ENCODE assay signal across 8 cellular contexts in the genomic region with DNA sequence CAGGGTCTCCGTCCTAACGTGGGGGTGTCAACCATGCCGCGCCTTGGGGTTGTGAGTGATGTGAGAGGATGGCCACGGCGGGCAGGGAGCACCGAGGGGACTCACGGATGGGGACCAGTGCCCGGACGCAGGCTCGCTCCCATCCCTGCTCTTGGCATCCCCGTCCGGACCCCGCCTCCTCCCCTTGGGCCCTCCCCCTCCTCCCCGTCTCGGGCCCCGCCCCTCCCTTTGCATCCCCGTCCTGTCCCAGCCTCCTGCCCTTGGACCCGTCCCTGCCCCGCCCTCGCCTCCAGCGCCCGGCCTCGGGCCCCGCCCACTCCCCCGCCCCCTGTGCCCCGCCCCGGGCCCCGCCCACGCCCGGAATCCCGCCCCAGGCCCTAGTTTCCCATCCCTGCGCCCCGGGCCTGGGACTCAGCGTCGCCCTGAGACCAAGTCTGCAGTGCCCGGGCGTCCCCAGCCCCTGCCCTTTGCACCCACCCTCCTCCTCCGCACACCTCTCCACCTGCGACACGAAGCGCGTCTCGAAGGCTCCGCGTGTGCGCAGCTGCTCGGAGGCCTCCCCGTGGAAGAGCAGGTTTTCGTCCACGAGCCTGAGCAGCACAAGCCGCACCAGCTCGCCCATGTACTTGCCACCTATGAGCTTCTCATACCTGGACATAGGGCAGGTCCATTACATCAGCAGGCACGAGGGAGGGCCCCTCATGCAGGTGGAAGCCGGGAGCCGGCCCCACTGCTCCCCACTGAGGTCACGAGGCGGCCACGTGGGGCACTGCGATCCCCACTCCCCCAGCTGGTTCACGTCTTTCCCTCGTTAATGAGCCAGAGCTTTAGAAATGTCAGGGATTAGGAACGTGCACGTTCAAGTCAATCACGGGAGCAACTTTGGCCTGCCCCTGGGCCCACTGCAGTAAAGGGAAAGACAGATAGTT. TPM values are rescaled to one million over a fixed set of nuclear protein-coding genes. Genes with fewer than 3 reads are reported as not detected.
A peak's percentile ranks its signal among the peaks of the same experiment; 100 is the strongest.
DNase-seq lines count a peak whose midpoint lies in the region; ATAC-seq and TF ChIP-seq lines count a peak whose summit lies in the region.

No MANE protein-coding gene starts in this region.

- peak; percentile 90 to 92 for ATAC-seq in lower lobe of right lung
- ATAC-seq in GM18907 (IDR thresholded peaks at IDR 0.05; ENCODE audit: unreplicated experiment): no peak

- H3K4me3 Mint-ChIP-seq in activated CD4-positive, alpha-beta memory T cell treated with anti-CD3 and anti-CD28 coated beads, Interleukin-2, amount 10 ng/mL, durations not matched to agents 7 days and 5 days: peak overlapping the region; percentile 39

- H3K27me3 ChIP-seq in ectodermal cell (ENCODE audit: control insufficient read depth, insufficient read depth, low read length, poor library complexity, severe bottlenecking) (peaks cover 29% of the 10 kb centered on the region), lower lobe of right lung (ENCODE audit: low read depth) (peaks cover 25% of the 10 kb centered on the region)

- no peak overlapping the region for H3K27ac Mint-ChIP-seq in activated CD4-positive, alpha-beta memory T cell treated with anti-CD3 and anti-CD28 coated beads, Interleukin-2, amount 10 ng/mL, durations not matched to agents 7 days and 5 days

- intact Hi-C loops in lower lobe of right lung (cut with DNase I): no loop called here

- peak overlapping the region; percentile 24 for H3K4me3 ChIP-seq in ectodermal cell (ENCODE audit: insufficient read depth, low read depth, low read length)
- H3K4me3 ChIP-seq in lower lobe of right lung: peak overlapping the region; percentile 51

- H3K27ac ChIP-seq in ectodermal cell (ENCODE audit: insufficient read depth, low read depth, low read length, poor library complexity, severe bottlenecking) (no peak overlapping the region), lower lobe of right lung (no peak overlapping the region)

- no peaks in the 10 kb centered on the region for H3K36me3 ChIP-seq in ectodermal cell (ENCODE audit: control insufficient read depth, insufficient read depth, low read length)
- H3K36me3 ChIP-seq in lower lobe of right lung: no peaks in the 10 kb centered on the region

- peaks cover 17% of the 10 kb centered on the region for H3K27me3 Mint-ChIP-seq in activated CD4-positive, alpha-beta memory T cell treated with anti-CD3 and anti-CD28 coated beads, Interleukin-2, amount 10 ng/mL, durations not matched to agents 7 days and 5 days

- CTCF ChIA-PET in activated CD4-positive, alpha-beta memory T cell treated with anti-CD3 and anti-CD28 coated beads, Interleukin-2, amount 10 ng/mL, durations not matched to agents 7 days and 5 days (lab: Charles Lee): interaction anchor here (0.6 kb wide), 1 partner anchor 374 kb away, joined by 3 read pairs; no protein-coding TSS in a partner anchor

- H3K4me1 ChIP-seq in ectodermal cell (ENCODE audit: control insufficient read depth, insufficient read depth, low read length) (peaks cover 16% of the 10 kb centered on the region), lower lobe of right lung (peaks cover 17% of the 10 kb centered on the region)

- H3K4me1 Mint-ChIP-seq in activated CD4-positive, alpha-beta memory T cell treated with anti-CD3 and anti-CD28 coated beads, Interleukin-2, amount 10 ng/mL, durations not matched to agents 7 days and 5 days: peaks cover 6% of the 10 kb centered on the region

- no peaks in the 10 kb centered on the region for H3K9me3 Mint-ChIP-seq in activated CD4-positive, alpha-beta memory T cell treated with anti-CD3 and anti-CD28 coated beads, Interleukin-2, amount 10 ng/mL, durations not matched to agents 7 days and 5 days

- H3K9me3 ChIP-seq in ectodermal cell (ENCODE audit: control insufficient read depth, low read length) (no peaks in the 10 kb centered on the region), lower lobe of right lung (no peaks in the 10 kb centered on the region)

- DNase-seq in NCI-H524 (lab: John Stamatoyannopoulos, UW) (peak; percentile 27 to 41), NCI-H524 treated with DMSO at 0.1 percent for 48 hours (lab: John Stamatoyannopoulos, UW) (no peak), lower lobe of right lung (peak; percentile 85), NCI-H69 (lab: John Stamatoyannopoulos, UW) (no peak)
- DNase-seq in activated CD4-positive, alpha-beta memory T cell treated with anti-CD3 and anti-CD28 coated beads, Interleukin-2, amount 10 ng/mL, durations not matched to agents 7 days and 5 days: peak; percentile 69
- DNase-seq in stimulated activated CD4-positive, alpha-beta T cell treated with anti-CD3 and anti-CD28 coated beads, TNF-alpha, amount 100 ng/mL, for 4 hours (ENCODE audit: low read depth in 3 of 3): peak; percentile 41 to 54 (median 41)

- POLR2A ChIA-PET in activated CD4-positive, alpha-beta memory T cell treated with anti-CD3 and anti-CD28 coated beads, Interleukin-2, amount 10 ng/mL, durations not matched to agents 7 days and 5 days (lab: Charles Lee): interaction anchor here (1.1 to 1.5 kb wide), 2 partner anchors 14 to 15 kb away, joined by 3 to 4 read pairs; no protein-coding TSS in a partner anchor

- TF ChIP-seq CTCF in lower lobe of right lung (IDR thresholded peaks at IDR 0.05): no peak

- 32 to 33% methylated on average over 61 to 63 of the region's 65 CpGs for WGBS in ectodermal cell, 2 experiments

- H3K36me3 Mint-ChIP-seq in activated CD4-positive, alpha-beta memory T cell treated with anti-CD3 and anti-CD28 coated beads, Interleukin-2, amount 10 ng/mL, durations not matched to agents 7 days and 5 days (ENCODE audit: low read depth): no peaks in the 10 kb centered on the region

RNA-seq across cellular contexts. Expression of a gene that starts 5.1 kb away (rescaled TPM):
- total RNA-seq in activated CD4-positive, alpha-beta memory T cell treated with anti-CD3 and anti-CD28 coated beads, Interleukin-2, amount 10 ng/mL, durations not matched to agents 7 days and 5 days: not detected
- 0.83 TPM for polyA plus RNA-seq in ectodermal cell (2013, experiment 1 of 4)
- 0.78 TPM for polyA plus RNA-seq in ectodermal cell (2013, experiment 2 of 4)
- polyA plus RNA-seq in ectodermal cell (2013, experiment 3 of 4): 1.6 TPM
- polyA plus RNA-seq in ectodermal cell (2013, experiment 4 of 4): 0.45 TPM
- total RNA-seq in lower lobe of right lung: 1.6 TPM

RNA-seq across cellular contexts. Expression of a gene that starts 22.9 kb away (rescaled TPM):
- total RNA-seq in activated CD4-positive, alpha-beta memory T cell treated with anti-CD3 and anti-CD28 coated beads, Interleukin-2, amount 10 ng/mL, durations not matched to agents 7 days and 5 days: 10 to 100 TPM; 82.3 to 84.6 TPM
- polyA plus RNA-seq in ectodermal cell (2013, experiment 1 of 4): 138 TPM
- polyA plus RNA-seq in ectodermal cell (2013, experiment 2 of 4): 135 TPM
- 113 TPM for polyA plus RNA-seq in ectodermal cell (2013, experiment 3 of 4)
- polyA plus RNA-seq in ectodermal cell (2013, experiment 4 of 4): 117 TPM
- total RNA-seq in lower lobe of right lung: 48.3 TPM

RNA-seq across cellular contexts. Expression of a gene that starts 42.1 kb away (rescaled TPM):
- under 1 TPM; 0.30 to 0.38 TPM for total RNA-seq in activated CD4-positive, alpha-beta memory T cell treated with anti-CD3 and anti-CD28 coated beads, Interleukin-2, amount 10 ng/mL, durations not matched to agents 7 days and 5 days
- 43.2 TPM for polyA plus RNA-seq in ectodermal cell (2013, experiment 1 of 4)
- 45.0 TPM for polyA plus RNA-seq in ectodermal cell (2013, experiment 2 of 4)
- polyA plus RNA-seq in ectodermal cell (2013, experiment 3 of 4): 37.4 TPM
- 48.3 TPM for polyA plus RNA-seq in ectodermal cell (2013, experiment 4 of 4)
- 82.5 TPM for total RNA-seq in lower lobe of right lung

RNA-seq across cellular contexts. Expression of a gene that starts 43.0 kb away (rescaled TPM):
- not detected for total RNA-seq in activated CD4-positive, alpha-beta memory T cell treated with anti-CD3 and anti-CD28 coated beads, Interleukin-2, amount 10 ng/mL, durations not matched to agents 7 days and 5 days
- polyA plus RNA-seq in ectodermal cell (2013, experiment 1 of 4): 0.83 TPM
- polyA plus RNA-seq in ectodermal cell (2013, experiment 2 of 4): 0.78 TPM
- polyA plus RNA-seq in ectodermal cell (2013, experiment 3 of 4): 1.3 TPM
- 3.2 TPM for polyA plus RNA-seq in ectodermal cell (2013, experiment 4 of 4)
- 0.47 TPM for total RNA-seq in lower lobe of right lung

RNA-seq across cellular contexts. Expression of a gene that starts 54.5 kb away (rescaled TPM):
- 10 to 100 TPM; 59.1 to 60.9 TPM for total RNA-seq in activated CD4-positive, alpha-beta memory T cell treated with anti-CD3 and anti-CD28 coated beads, Interleukin-2, amount 10 ng/mL, durations not matched to agents 7 days and 5 days
- 100 TPM for polyA plus RNA-seq in ectodermal cell (2013, experiment 1 of 4)
- 97.4 TPM for polyA plus RNA-seq in ectodermal cell (2013, experiment 2 of 4)
- polyA plus RNA-seq in ectodermal cell (2013, experiment 3 of 4): 77.5 TPM
- 86.2 TPM for polyA plus RNA-seq in ectodermal cell (2013, experiment 4 of 4)
- 58.7 TPM for total RNA-seq in lower lobe of right lung

Comparison
In these comparisons a context has a peak if more than half of its experiments do, and no peak if none do; other contexts are left out.
1. DNase-seq: peak in NCI-H524 (2 of 2), activated CD4-positive, alpha-beta memory T cell treated with anti-CD3 and anti-CD28 coated beads, Interleukin-2, amount 10 ng/mL, durations not matched to agents 7 days and 5 days (single experiment), lower lobe of right lung (single experiment) and stimulated activated CD4-positive, alpha-beta T cell treated with anti-CD3 and anti-CD28 coated beads, TNF-alpha, amount 100 ng/mL, for 4 hours (3 of 3); none in NCI-H524 treated with DMSO at 0.1 percent for 48 hours (single experiment) and NCI-H69 (single experiment).
2. RNA of a gene that starts 42.1 kb away (total RNA-seq): 82.5 TPM in lower lobe of right lung (single experiment); 0.30 to 0.38 TPM in activated CD4-positive, alpha-beta memory T cell treated with anti-CD3 and anti-CD28 coated beads, Interleukin-2, amount 10 ng/mL, durations not matched to agents 7 days and 5 days; every median in the first group is over 10 times any median in the second.